In the genomic region with DNA sequence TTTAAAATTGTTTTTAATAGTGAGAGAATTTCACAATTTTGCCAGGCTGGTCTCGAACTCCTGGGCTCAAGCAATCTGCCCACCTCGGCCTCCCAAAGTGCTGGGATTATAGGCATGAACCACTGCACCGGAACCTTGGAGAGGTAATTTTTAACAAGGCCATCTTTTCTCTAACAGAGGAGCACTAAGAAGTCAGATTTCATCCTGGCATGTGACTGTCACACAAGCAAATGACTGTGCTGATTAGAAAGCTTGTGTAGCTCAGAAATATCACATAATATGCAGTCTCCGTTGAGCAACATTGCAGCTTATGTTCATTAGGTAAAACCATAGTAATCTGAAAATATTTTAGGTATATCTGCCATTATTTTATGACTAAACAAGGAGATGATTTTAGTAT, we compare ENCODE assay signal across 1 cellular context.
TF ChIP-seq lines count a peak whose summit lies in the region.

No MANE protein-coding gene starts in this region.

TF ChIP-seq in GM23338, 12 proteins besides CTCF, POLR2A, EP300 and RAD21 (continued from another document):
- TF ChIP-seq, protein P1, sequence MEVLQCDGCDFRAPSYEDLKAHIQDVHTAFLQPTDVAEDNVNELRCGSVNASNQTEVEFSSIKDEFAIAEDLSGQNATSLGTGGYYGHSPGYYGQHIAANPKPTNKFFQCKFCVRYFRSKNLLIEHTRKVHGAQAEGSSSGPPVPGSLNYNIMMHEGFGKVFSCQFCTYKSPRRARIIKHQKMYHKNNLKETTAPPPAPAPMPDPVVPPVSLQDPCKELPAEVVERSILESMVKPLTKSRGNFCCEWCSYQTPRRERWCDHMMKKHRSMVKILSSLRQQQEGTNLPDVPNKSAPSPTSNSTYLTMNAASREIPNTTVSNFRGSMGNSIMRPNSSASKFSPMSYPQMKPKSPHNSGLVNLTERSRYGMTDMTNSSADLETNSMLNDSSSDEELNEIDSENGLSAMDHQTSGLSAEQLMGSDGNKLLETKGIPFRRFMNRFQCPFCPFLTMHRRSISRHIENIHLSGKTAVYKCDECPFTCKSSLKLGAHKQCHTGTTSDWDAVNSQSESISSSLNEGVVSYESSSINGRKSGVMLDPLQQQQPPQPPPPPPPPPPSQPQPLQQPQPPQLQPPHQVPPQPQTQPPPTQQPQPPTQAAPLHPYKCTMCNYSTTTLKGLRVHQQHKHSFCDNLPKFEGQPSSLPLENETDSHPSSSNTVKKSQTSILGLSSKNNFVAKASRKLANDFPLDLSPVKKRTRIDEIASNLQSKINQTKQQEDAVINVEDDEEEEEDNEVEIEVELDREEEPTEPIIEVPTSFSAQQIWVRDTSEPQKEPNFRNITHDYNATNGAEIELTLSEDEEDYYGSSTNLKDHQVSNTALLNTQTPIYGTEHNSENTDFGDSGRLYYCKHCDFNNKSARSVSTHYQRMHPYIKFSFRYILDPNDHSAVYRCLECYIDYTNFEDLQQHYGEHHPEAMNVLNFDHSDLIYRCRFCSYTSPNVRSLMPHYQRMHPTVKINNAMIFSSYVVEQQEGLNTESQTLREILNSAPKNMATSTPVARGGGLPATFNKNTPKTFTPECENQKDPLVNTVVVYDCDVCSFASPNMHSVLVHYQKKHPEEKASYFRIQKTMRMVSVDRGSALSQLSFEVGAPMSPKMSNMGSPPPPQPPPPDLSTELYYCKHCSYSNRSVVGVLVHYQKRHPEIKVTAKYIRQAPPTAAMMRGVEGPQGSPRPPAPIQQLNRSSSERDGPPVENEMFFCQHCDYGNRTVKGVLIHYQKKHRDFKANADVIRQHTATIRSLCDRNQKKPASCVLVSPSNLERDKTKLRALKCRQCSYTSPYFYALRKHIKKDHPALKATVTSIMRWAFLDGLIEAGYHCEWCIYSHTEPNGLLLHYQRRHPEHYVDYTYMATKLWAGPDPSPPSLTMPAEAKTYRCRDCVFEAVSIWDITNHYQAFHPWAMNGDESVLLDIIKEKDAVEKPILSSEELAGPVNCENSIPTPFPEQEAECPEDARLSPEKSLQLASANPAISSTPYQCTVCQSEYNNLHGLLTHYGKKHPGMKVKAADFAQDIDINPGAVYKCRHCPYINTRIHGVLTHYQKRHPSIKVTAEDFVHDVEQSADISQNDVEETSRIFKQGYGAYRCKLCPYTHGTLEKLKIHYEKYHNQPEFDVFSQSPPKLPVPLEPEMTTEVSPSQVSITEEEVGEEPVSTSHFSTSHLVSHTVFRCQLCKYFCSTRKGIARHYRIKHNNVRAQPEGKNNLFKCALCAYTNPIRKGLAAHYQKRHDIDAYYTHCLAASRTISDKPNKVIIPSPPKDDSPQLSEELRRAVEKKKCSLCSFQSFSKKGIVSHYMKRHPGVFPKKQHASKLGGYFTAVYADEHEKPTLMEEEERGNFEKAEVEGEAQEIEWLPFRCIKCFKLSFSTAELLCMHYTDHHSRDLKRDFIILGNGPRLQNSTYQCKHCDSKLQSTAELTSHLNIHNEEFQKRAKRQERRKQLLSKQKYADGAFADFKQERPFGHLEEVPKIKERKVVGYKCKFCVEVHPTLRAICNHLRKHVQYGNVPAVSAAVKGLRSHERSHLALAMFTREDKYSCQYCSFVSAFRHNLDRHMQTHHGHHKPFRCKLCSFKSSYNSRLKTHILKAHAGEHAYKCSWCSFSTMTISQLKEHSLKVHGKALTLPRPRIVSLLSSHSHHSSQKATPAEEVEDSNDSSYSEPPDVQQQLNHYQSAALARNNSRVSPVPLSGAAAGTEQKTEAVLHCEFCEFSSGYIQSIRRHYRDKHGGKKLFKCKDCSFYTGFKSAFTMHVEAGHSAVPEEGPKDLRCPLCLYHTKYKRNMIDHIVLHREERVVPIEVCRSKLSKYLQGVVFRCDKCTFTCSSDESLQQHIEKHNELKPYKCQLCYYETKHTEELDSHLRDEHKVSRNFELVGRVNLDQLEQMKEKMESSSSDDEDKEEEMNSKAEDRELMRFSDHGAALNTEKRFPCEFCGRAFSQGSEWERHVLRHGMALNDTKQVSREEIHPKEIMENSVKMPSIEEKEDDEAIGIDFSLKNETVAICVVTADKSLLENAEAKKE (CRISPR knock-in tag; IDR thresholded peaks at IDR 0.05): no peak
- TF ChIP-seq POLR2AphosphoS5 (IDR thresholded peaks at IDR 0.05; ENCODE audit: low read depth) (no peak), NANOG (IDR thresholded peaks at IDR 0.05; ENCODE audit: borderline replicate concordance) (no peak), STAT1 (IDR thresholded peaks at IDR 0.05; ENCODE audit: unreplicated experiment) (no peak), ETS1 (IDR thresholded peaks at IDR 0.05) (no peak), JUNB (IDR thresholded peaks at IDR 0.05; ENCODE audit: unreplicated experiment) (no peak), EZH2phosphoT487 (IDR thresholded peaks at IDR 0.05; ENCODE audit: unreplicated experiment) (no peak)
TF ChIP-seq in GM23338: peak in this region for 0.
